22 cellular contexts compared by ENCODE assay signal in the genomic region with DNA sequence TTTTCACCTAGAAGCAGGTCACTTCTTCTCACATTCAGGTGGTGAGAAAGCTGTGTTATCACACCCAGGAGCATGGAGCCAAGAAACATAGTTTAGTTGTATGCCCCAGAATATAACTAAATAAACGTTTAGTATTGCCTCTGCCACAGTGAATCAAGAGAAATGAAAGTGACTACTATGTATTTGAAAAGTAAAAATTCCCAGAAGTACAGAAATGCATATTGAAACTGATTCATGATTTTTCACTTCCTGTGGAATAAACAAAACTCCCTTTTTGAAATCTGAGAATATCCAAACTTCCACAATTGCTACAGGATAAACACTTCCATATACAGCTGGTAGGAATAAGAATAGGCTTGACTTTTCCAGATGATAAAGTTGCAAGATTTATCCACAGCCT. TPM values are rescaled to one million over a fixed set of nuclear protein-coding genes. Genes with fewer than 3 reads are reported as not detected.
DNase-seq lines count a peak whose midpoint lies in the region; ATAC-seq and TF ChIP-seq lines count a peak whose summit lies in the region.
"Had no signal": no experiment of that assay in that cellular context is flagged by ENCODE, and none has a peak within 500 bp of the region (broad histone marks: within the 10 kb centered on the region; RNA-seq: fewer than 3 reads in every experiment).

No MANE protein-coding gene starts in this region.

- H3K27ac Mint-ChIP-seq in activated CD8-positive, alpha-beta T cell treated with anti-CD3 and anti-CD28 coated beads for 36 hours: peak overlapping the region; percentile 84
- H3K27ac Mint-ChIP-seq in activated CD8-positive, alpha-beta T cell treated with anti-CD3 and anti-CD28 coated beads, Interleukin-2, amount 10 ng/mL, durations not matched to agents 7 days and 5 days: no peak overlapping the region
- H3K27ac Mint-ChIP-seq in activated T-helper 17 cell treated with anti-CD3 and anti-CD28 coated beads, Interleukin-2, amount 50 U/mL, for 72 hours: peak overlapping the region; percentile 92
- H3K27ac Mint-ChIP-seq: mesothelial cell of epicardium, nephron had no signal

- DNase-seq in activated CD8-positive, alpha-beta T cell treated with anti-CD3 and anti-CD28 coated beads for 36 hours: no peak
- DNase-seq in activated CD8-positive, alpha-beta T cell treated with anti-CD3 and anti-CD28 coated beads, Interleukin-2, amount 10 ng/mL, durations not matched to agents 7 days and 5 days: no peak
- peak; percentile 76 for DNase-seq in ELR (ENCODE audit: low read depth)
- peak; percentile 77 for DNase-seq in fibroblast of peridontal ligament (ENCODE audit: extremely low read depth)
- no peak for DNase-seq in SIG-M5 treated with dmso at 0.1 percent for 504 hours (lab: John Stamatoyannopoulos, UW; ENCODE audit: unreplicated experiment)
- DNase-seq: adrenal gland, Calu3, dermis blood vessel endothelial cell, GM23248, head of caudate nucleus, Karpas-422, NCI-H1092, NCI-H1930, NCI-H226, SHP77 treated with DMSO at 0.1 percent for 48 hours had no signal

- POLR2A ChIA-PET in activated CD8-positive, alpha-beta T cell treated with anti-CD3 and anti-CD28 coated beads for 36 hours (lab: Charles Lee): interaction anchor here (1.0 to 1.1 kb wide), 3 partner anchors 16 to 196 kb away, joined by 3 read pairs; no protein-coding TSS in a partner anchor
- POLR2A ChIA-PET in activated CD8-positive, alpha-beta T cell treated with anti-CD3 and anti-CD28 coated beads, Interleukin-2, amount 10 ng/mL, durations not matched to agents 7 days and 5 days (lab: Charles Lee): interaction anchor here (0.6 kb wide), 1 partner anchor 36 kb away, joined by 3 read pairs; no protein-coding TSS in a partner anchor

- ATAC-seq in activated CD8-positive, alpha-beta T cell treated with anti-CD3 and anti-CD28 coated beads for 36 hours: no peak
- ATAC-seq in activated CD8-positive, alpha-beta T cell treated with anti-CD3 and anti-CD28 coated beads, Interleukin-2, amount 10 ng/mL, durations not matched to agents 7 days and 5 days: no peak
- ATAC-seq in activated T-helper 17 cell treated with anti-CD3 and anti-CD28 coated beads, Interleukin-2, amount 50 U/mL, for 72 hours (replicated peaks): peak; percentile 47
- no peak for ATAC-seq in GM21529 (IDR thresholded peaks at IDR 0.05; ENCODE audit: unreplicated experiment)
- no peak for ATAC-seq in HG03175 (IDR thresholded peaks at IDR 0.05; ENCODE audit: unreplicated experiment)
- ATAC-seq: A549, left lobe of liver had no signal

- H3K4me3 Mint-ChIP-seq in activated CD8-positive, alpha-beta T cell treated with anti-CD3 and anti-CD28 coated beads for 36 hours: no peak overlapping the region
- H3K4me3 Mint-ChIP-seq in activated CD8-positive, alpha-beta T cell treated with anti-CD3 and anti-CD28 coated beads, Interleukin-2, amount 10 ng/mL, durations not matched to agents 7 days and 5 days: no peak overlapping the region
- peak overlapping the region; percentile 82 for H3K4me3 Mint-ChIP-seq in activated T-helper 17 cell treated with anti-CD3 and anti-CD28 coated beads, Interleukin-2, amount 50 U/mL, for 72 hours
- H3K4me3 Mint-ChIP-seq: mesothelial cell of epicardium, nephron had no signal

- CTCF ChIA-PET in activated CD8-positive, alpha-beta T cell treated with anti-CD3 and anti-CD28 coated beads for 36 hours (lab: Charles Lee): interaction anchor here (1.1 to 1.5 kb wide), 2 partner anchors 29 to 146 kb away, joined by 4 read pairs; no protein-coding TSS in a partner anchor
- CTCF ChIA-PET in activated CD8-positive, alpha-beta T cell treated with anti-CD3 and anti-CD28 coated beads, Interleukin-2, amount 10 ng/mL, durations not matched to agents 7 days and 5 days (lab: Charles Lee): interaction anchor here (1.0 kb wide), 1 partner anchor 146 kb away, joined by 3 read pairs; no protein-coding TSS in a partner anchor

- intact Hi-C loops in activated CD8-positive, alpha-beta T cell treated with anti-CD3 and anti-CD28 coated beads for 36 hours (cut with micrococcal nuclease): no loop called here

- H3K4me1 Mint-ChIP-seq in activated CD8-positive, alpha-beta T cell treated with anti-CD3 and anti-CD28 coated beads for 36 hours (ENCODE audit: low read depth): peaks cover 44% of the 10 kb centered on the region
- peaks cover 22% of the 10 kb centered on the region for H3K4me1 Mint-ChIP-seq in activated CD8-positive, alpha-beta T cell treated with anti-CD3 and anti-CD28 coated beads, Interleukin-2, amount 10 ng/mL, durations not matched to agents 7 days and 5 days (ENCODE audit: low read depth)
- peaks cover 25% of the 10 kb centered on the region for H3K4me1 Mint-ChIP-seq in activated T-helper 17 cell treated with anti-CD3 and anti-CD28 coated beads, Interleukin-2, amount 50 U/mL, for 72 hours

- no peaks in the 10 kb centered on the region for H3K27me3 Mint-ChIP-seq in activated CD8-positive, alpha-beta T cell treated with anti-CD3 and anti-CD28 coated beads for 36 hours
- H3K27me3 Mint-ChIP-seq in activated CD8-positive, alpha-beta T cell treated with anti-CD3 and anti-CD28 coated beads, Interleukin-2, amount 10 ng/mL, durations not matched to agents 7 days and 5 days (ENCODE audit: low read depth): no peaks in the 10 kb centered on the region
- no peaks in the 10 kb centered on the region for H3K27me3 Mint-ChIP-seq in activated T-helper 17 cell treated with anti-CD3 and anti-CD28 coated beads, Interleukin-2, amount 50 U/mL, for 72 hours

- H3K9me3 Mint-ChIP-seq in activated CD8-positive, alpha-beta T cell treated with anti-CD3 and anti-CD28 coated beads for 36 hours: peaks cover 29% of the 10 kb centered on the region
- peaks cover 11% of the 10 kb centered on the region for H3K9me3 Mint-ChIP-seq in activated CD8-positive, alpha-beta T cell treated with anti-CD3 and anti-CD28 coated beads, Interleukin-2, amount 10 ng/mL, durations not matched to agents 7 days and 5 days (ENCODE audit: insufficient read depth)
- H3K9me3 Mint-ChIP-seq in activated T-helper 17 cell treated with anti-CD3 and anti-CD28 coated beads, Interleukin-2, amount 50 U/mL, for 72 hours: peaks cover 7% of the 10 kb centered on the region

- peaks cover 32% of the 10 kb centered on the region for H3K36me3 Mint-ChIP-seq in activated CD8-positive, alpha-beta T cell treated with anti-CD3 and anti-CD28 coated beads for 36 hours (ENCODE audit: low read depth)
- peaks cover 11% of the 10 kb centered on the region for H3K36me3 Mint-ChIP-seq in activated CD8-positive, alpha-beta T cell treated with anti-CD3 and anti-CD28 coated beads, Interleukin-2, amount 10 ng/mL, durations not matched to agents 7 days and 5 days (ENCODE audit: low read depth)
- H3K36me3 Mint-ChIP-seq in activated T-helper 17 cell treated with anti-CD3 and anti-CD28 coated beads, Interleukin-2, amount 50 U/mL, for 72 hours (ENCODE audit: low read depth): peaks cover 36% of the 10 kb centered on the region
- H3K36me3 Mint-ChIP-seq: mesothelial cell of epicardium had no signal

- no peak for TF ChIP-seq CTCF in activated CD8-positive, alpha-beta T cell treated with anti-CD3 and anti-CD28 coated beads for 36 hours (IDR thresholded peaks at IDR 0.05)

RNA-seq across cellular contexts. Expression of a gene that starts 15.3 kb away (rescaled TPM):
- 100 to 1,000 TPM; 118 to 120 TPM for total RNA-seq in activated CD8-positive, alpha-beta T cell treated with anti-CD3 and anti-CD28 coated beads for 36 hours
- 10 to 100 TPM; 20.8 to 21.1 TPM for total RNA-seq in activated CD8-positive, alpha-beta T cell treated with anti-CD3 and anti-CD28 coated beads, Interleukin-2, amount 10 ng/mL, durations not matched to agents 7 days and 5 days
- total RNA-seq in activated T-helper 17 cell treated with anti-CD3 and anti-CD28 coated beads, Interleukin-2, amount 50 U/mL, for 72 hours: 100 to 1,000 TPM in 1 of 2 donors, 10 to 100 TPM in 1; 56.0 to 197 TPM

RNA-seq across cellular contexts. Expression of a gene that starts 34.6 kb away (rescaled TPM):
- total RNA-seq in activated CD8-positive, alpha-beta T cell treated with anti-CD3 and anti-CD28 coated beads for 36 hours: 1 to 10 TPM; 1.7 to 2.8 TPM
- not detected for total RNA-seq in activated CD8-positive, alpha-beta T cell treated with anti-CD3 and anti-CD28 coated beads, Interleukin-2, amount 10 ng/mL, durations not matched to agents 7 days and 5 days
- under 1 TPM; 0.39 to 0.93 TPM for total RNA-seq in activated T-helper 17 cell treated with anti-CD3 and anti-CD28 coated beads, Interleukin-2, amount 50 U/mL, for 72 hours
- total RNA-seq: dermis blood vessel endothelial cell, GM23248 had no signal

RNA-seq across cellular contexts. Expression of a gene that starts 53.3 kb away (rescaled TPM):
- total RNA-seq in activated CD8-positive, alpha-beta T cell treated with anti-CD3 and anti-CD28 coated beads for 36 hours: 10 to 100 TPM; 42.9 to 43.4 TPM
- total RNA-seq in activated CD8-positive, alpha-beta T cell treated with anti-CD3 and anti-CD28 coated beads, Interleukin-2, amount 10 ng/mL, durations not matched to agents 7 days and 5 days: 10 to 100 TPM; 51.7 to 55.4 TPM
- total RNA-seq in activated T-helper 17 cell treated with anti-CD3 and anti-CD28 coated beads, Interleukin-2, amount 50 U/mL, for 72 hours: 10 to 100 TPM; 83.6 to 87.3 TPM

Comparison
In these comparisons a context has a peak if more than half of its experiments do, and no peak if none do; other contexts are left out.
1. DNase-seq: peak in ELR (single experiment) and fibroblast of peridontal ligament (single experiment); none in activated CD8-positive, alpha-beta T cell treated with anti-CD3 and anti-CD28 coated beads for 36 hours (single experiment), activated CD8-positive, alpha-beta T cell treated with anti-CD3 and anti-CD28 coated beads, Interleukin-2, amount 10 ng/mL, durations not matched to agents 7 days and 5 days (single experiment) and SIG-M5 treated with dmso at 0.1 percent for 504 hours (single experiment).